ENCODE assay signal across 30 cellular contexts in genomic region chr9:109003116-109003515, GRCh38.
"Had no signal": no experiment of that assay in that cellular context is flagged by ENCODE, and none has a peak within 500 bp of the region (broad histone marks: within the 10 kb centered on the region; RNA-seq: fewer than 3 reads in every experiment).

No MANE protein-coding gene starts in this region.

- H3K4me1 ChIP-seq: pancreas, prostate gland, suprapubic skin, tibial artery, upper lobe of right lung, uterus had no signal

- H3K4me3 Mint-ChIP-seq: naive thymus-derived CD8-positive, alpha-beta T cell; natural killer cell treated with Interleukin-12 subunit alpha and Interleukin-12 subunit beta and Interleukin-15 and Interleukin-18, amount 100 ng/mL, for 72 hours; nephron progenitor cell; neural crest cell; stimulated activated memory B cell treated with anti-CD40 and anti-IgM and Interleukin-4, amounts not matched to agents 10 μg/mL and 1 μg/mL and 100 μg/mL, for 72 hours; stimulated activated naive CD8-positive, alpha-beta T cell treated with anti-CD3 and anti-CD28 coated beads, Interleukin-15, amount 100 ng/mL, for 72 hours; type B pancreatic cell had no signal

- H3K4me2 ChIP-seq: smooth muscle cell had no signal

- H3K9me3 ChIP-seq: pancreas, prostate gland, testis, upper lobe of right lung had no signal

- FAIRE-seq: pancreas had no signal

- H3K27ac ChIP-seq: neutrophil, pancreas, prostate gland, skin epidermis, spleen, suprapubic skin, testis, tibial artery, transverse colon, upper lobe of right lung, uterus had no signal

- H3K27ac Mint-ChIP-seq: naive thymus-derived CD8-positive, alpha-beta T cell; natural killer cell treated with Interleukin-12 subunit alpha and Interleukin-12 subunit beta and Interleukin-15 and Interleukin-18, amount 100 ng/mL, for 72 hours; nephron progenitor cell; stimulated activated memory B cell treated with anti-CD40 and anti-IgM and Interleukin-4, amounts not matched to agents 10 μg/mL and 1 μg/mL and 100 μg/mL, for 72 hours; stimulated activated naive CD8-positive, alpha-beta T cell treated with anti-CD3 and anti-CD28 coated beads, Interleukin-15, amount 100 ng/mL, for 72 hours; type B pancreatic cell had no signal

- H3K4me3 ChIP-seq: pancreas, prostate gland, skin epidermis, smooth muscle cell, spleen, suprapubic skin, testis, tibial artery, transverse colon, upper lobe of right lung, uterus had no signal

- DNase-seq: naive thymus-derived CD8-positive, alpha-beta T cell; nephron progenitor cell; nucleus accumbens; pancreas; right cardiac atrium; spleen; stimulated activated CD4-positive, alpha-beta T cell treated with anti-CD3 and anti-CD28 coated beads, Interleukin-12 subunit alpha, Interleukin-12 subunit beta, amount 100 ng/mL, for 4 hours; stimulated activated CD4-positive, alpha-beta T cell treated with anti-CD3 and anti-CD28 coated beads, Interleukin-1b, Interleukin-23, amount 100 ng/mL, for 48 hours; stimulated activated CD4-positive, alpha-beta T cell treated with anti-CD3 and anti-CD28 coated beads, Interleukin-4, amount 100 ng/mL, for 1 hour; stimulated activated CD4-positive, alpha-beta T cell treated with anti-CD3 and anti-CD28 coated beads, Interleukin-4, amount 100 ng/mL, for 4 hours; stimulated activated CD8-positive, alpha-beta memory T cell treated with anti-CD3 and anti-CD28 coated beads, Interleukin-4, amount 100 ng/mL, for 48 hours; stimulated activated naive CD4-positive, alpha-beta T cell; stimulated activated naive CD8-positive, alpha-beta T cell treated with anti-CD3 and anti-CD28 coated beads, Interleukin-15, amount 100 ng/mL, for 72 hours; stimulated activated naive CD8-positive, alpha-beta T cell treated with anti-CD3 and anti-CD28 coated beads, Interleukin-15, Interleukin-2, amounts not matched to agents 100 U/mL and 50 U/mL, for 24 hours; substantia nigra; testis; tibial artery; transverse colon; upper lobe of right lung; uterus had no signal

- H3K27me3 Mint-ChIP-seq: stimulated activated memory B cell treated with anti-CD40 and anti-IgM and Interleukin-4, amounts not matched to agents 10 μg/mL and 1 μg/mL and 100 μg/mL, for 72 hours; type B pancreatic cell had no signal

- H3K4me1 Mint-ChIP-seq: nephron progenitor cell; stimulated activated memory B cell treated with anti-CD40 and anti-IgM and Interleukin-4, amounts not matched to agents 10 μg/mL and 1 μg/mL and 100 μg/mL, for 72 hours had no signal

- H3K36me3 ChIP-seq: neutrophil, pancreas, prostate gland, spleen, suprapubic skin, transverse colon, upper lobe of right lung, uterus had no signal

- ATAC-seq: naive thymus-derived CD8-positive, alpha-beta T cell; natural killer cell treated with Interleukin-12 subunit alpha and Interleukin-12 subunit beta and Interleukin-15 and Interleukin-18, amount 100 ng/mL, for 72 hours; pancreas; right cardiac atrium; sciatic nerve; stimulated activated memory B cell treated with anti-CD40 and anti-IgM and Interleukin-4, amounts not matched to agents 10 μg/mL and 1 μg/mL and 100 μg/mL, for 72 hours; stimulated activated naive CD8-positive, alpha-beta T cell treated with anti-CD3 and anti-CD28 coated beads, Interleukin-15, amount 100 ng/mL, for 72 hours; stimulated activated naive CD8-positive, alpha-beta T cell treated with anti-CD3 and anti-CD28 coated beads, Interleukin-15, Interleukin-2, amounts not matched to agents 100 U/mL and 50 U/mL, for 24 hours; upper lobe of right lung had no signal

- H3K9me3 Mint-ChIP-seq: natural killer cell treated with Interleukin-12 subunit alpha and Interleukin-12 subunit beta and Interleukin-15 and Interleukin-18, amount 100 ng/mL, for 72 hours had no signal

- H3K27me3 ChIP-seq: neutrophil, pancreas, spleen, suprapubic skin, testis, tibial artery, transverse colon, upper lobe of right lung, uterus had no signal
